In the genomic region with DNA sequence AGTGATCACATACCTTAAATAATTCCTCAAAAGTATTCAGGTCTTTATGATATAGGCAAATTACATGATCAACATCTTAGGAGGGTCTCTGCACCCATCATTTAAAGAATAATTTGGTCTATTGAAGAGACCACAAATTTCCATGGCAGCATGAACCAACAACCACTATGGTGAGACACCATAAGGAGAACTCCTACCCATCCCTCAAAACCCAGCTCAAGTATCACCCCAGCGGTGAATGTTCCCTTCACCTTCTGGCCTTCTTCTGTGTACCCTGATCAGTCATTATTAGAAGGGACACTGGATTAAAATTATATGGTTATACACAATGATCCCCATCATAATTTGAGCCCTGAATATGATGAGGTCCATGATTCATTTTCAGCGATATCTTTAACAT, we compare ENCODE assay signal across 30 cellular contexts.
"Had no signal": no experiment of that assay in that cellular context is flagged by ENCODE, and none has a peak within 500 bp of the region (broad histone marks: within the 10 kb centered on the region; RNA-seq: fewer than 3 reads in every experiment).

No MANE protein-coding gene starts in this region.

- ATAC-seq: activated naive CD4-positive, alpha-beta T cell treated with anti-CD3 and anti-CD28 coated beads, Interleukin-2, amount 50 U/mL, for 72 hours; activated naive CD8-positive, alpha-beta T cell treated with anti-CD3 and anti-CD28 coated beads, Interleukin-2, amount 50 U/mL, for 24 hours; activated T-cell treated with anti-CD3 and anti-CD28 coated beads, Interleukin-2, amount 50 U/mL, for 4 hours; activated T-cell treated with anti-CD3 and anti-CD28 coated beads, Interleukin-2, amount 50 U/mL, for 72 hours; activated T-helper 17 cell treated with anti-CD3 and anti-CD28 coated beads, Interleukin-2, amount 50 U/mL, for 72 hours; body of pancreas had no signal

- H3K4me3 ChIP-seq: adrenal gland, ascending aorta, body of pancreas, breast epithelium, cardiac muscle cell had no signal

- H3K27me3 ChIP-seq: adrenal gland, ascending aorta, body of pancreas, brain microvascular endothelial cell, breast epithelium, cardiac muscle cell had no signal

- DNase-seq: activated effector memory CD4-positive, alpha-beta T cell treated with anti-CD3 and anti-CD28 coated beads, Interleukin-2, amount 50 U/mL, for 16 hours; activated effector memory CD4-positive, alpha-beta T cell treated with Interleukin-2 at 50 U/mL for 16 hours; activated gamma-delta T cell; activated gamma-delta T cell treated with Interleukin-2 at 50 U/mL for 16 hours; activated naive CD4-positive, alpha-beta T cell; activated naive CD4-positive, alpha-beta T cell treated with anti-CD3 and anti-CD28 coated beads for 36 hours; activated naive CD4-positive, alpha-beta T cell treated with anti-CD3 and anti-CD28 coated beads, Interleukin-2, amount 10 ng/mL, durations not matched to agents 7 days and 5 days; activated naive CD4-positive, alpha-beta T cell treated with anti-CD3 and anti-CD28 coated beads, Interleukin-2, amount 50 U/mL, for 16 hours; activated naive CD4-positive, alpha-beta T cell treated with Interleukin-2 at 50 U/mL for 16 hours; activated naive CD8-positive, alpha-beta T cell treated with anti-CD3 and anti-CD28 coated beads for 36 hours; activated naive CD8-positive, alpha-beta T cell treated with anti-CD3 and anti-CD28 coated beads, Interleukin-2, amount 10 ng/mL, durations not matched to agents 7 days and 5 days; activated naive CD8-positive, alpha-beta T cell treated with anti-CD3 and anti-CD28 coated beads, Interleukin-2, amount 50 U/mL, for 24 hours; activated T-cell treated with anti-CD3 and anti-CD28 coated beads, Interleukin-2, amount 50 U/mL, for 4 hours; activated T-cell treated with anti-CD3 and anti-CD28 coated beads, Interleukin-2, amount 50 U/mL, for 48 hours; activated T-cell treated with anti-CD3 and anti-CD28 coated beads, Interleukin-2, amount 50 U/mL, for 72 hours; amniotic stem cell; amygdala; anterior cingulate cortex; aorta; body of pancreas; brain microvascular endothelial cell; caudate nucleus; central memory CD4-positive, alpha-beta T cell; cerebellar nuclear complex had no signal

- H3K9me3 ChIP-seq: adrenal gland, ascending aorta, body of pancreas, breast epithelium had no signal

- H3K4me1 ChIP-seq: adrenal gland, ascending aorta, body of pancreas, breast epithelium had no signal

- H3K27ac ChIP-seq: adrenal gland, ascending aorta, body of pancreas, brain microvascular endothelial cell, breast epithelium, cardiac muscle cell had no signal

- H3K36me3 ChIP-seq: adrenal gland, ascending aorta, brain microvascular endothelial cell, breast epithelium, cardiac muscle cell had no signal
